In the genomic region with DNA sequence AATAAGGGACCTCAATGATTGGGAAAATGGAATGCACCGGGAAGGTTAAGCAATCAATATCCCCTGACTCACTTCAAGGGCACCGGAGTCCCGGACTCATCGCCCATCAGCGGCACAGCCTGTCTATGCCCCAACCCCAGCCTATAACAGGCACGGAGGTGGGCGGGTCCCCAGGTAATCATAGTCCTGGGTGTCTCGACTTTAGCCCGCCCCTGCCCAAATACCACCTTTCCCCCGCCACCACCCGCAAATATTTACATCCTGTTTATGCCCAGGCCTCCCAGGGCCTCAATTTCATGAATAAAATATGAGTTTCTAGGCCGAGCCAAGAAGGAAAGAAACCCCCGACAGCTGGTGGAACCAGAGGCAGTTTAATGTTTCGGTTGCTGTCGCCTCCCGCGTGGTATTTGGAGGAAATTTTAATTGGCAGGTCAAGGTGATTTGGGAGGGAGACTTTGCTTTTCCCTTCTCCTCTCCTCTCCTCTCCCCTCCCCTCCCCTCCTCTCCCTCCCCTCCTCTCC, we compare ENCODE assay signal across 1 cellular context.
TF ChIP-seq lines count a peak whose summit lies in the region.

No MANE protein-coding gene starts in this region.

TF ChIP-seq in GM12878, 131 proteins besides CTCF, POLR2A, EP300 and RAD21 (continues in another document):
- TF ChIP-seq, protein P1, sequence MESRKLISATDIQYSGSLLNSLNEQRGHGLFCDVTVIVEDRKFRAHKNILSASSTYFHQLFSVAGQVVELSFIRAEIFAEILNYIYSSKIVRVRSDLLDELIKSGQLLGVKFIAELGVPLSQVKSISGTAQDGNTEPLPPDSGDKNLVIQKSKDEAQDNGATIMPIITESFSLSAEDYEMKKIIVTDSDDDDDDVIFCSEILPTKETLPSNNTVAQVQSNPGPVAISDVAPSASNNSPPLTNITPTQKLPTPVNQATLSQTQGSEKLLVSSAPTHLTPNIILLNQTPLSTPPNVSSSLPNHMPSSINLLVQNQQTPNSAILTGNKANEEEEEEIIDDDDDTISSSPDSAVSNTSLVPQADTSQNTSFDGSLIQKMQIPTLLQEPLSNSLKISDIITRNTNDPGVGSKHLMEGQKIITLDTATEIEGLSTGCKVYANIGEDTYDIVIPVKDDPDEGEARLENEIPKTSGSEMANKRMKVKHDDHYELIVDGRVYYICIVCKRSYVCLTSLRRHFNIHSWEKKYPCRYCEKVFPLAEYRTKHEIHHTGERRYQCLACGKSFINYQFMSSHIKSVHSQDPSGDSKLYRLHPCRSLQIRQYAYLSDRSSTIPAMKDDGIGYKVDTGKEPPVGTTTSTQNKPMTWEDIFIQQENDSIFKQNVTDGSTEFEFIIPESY (IDR thresholded peaks at IDR 0.05), result no peak
- no peak for TF ChIP-seq ZBTB11 (CRISPR knock-in tag; IDR thresholded peaks at IDR 0.05)
- TF ChIP-seq ZBTB40 (IDR thresholded peaks at IDR 0.05; ENCODE audit: borderline replicate concordance), result no peak
- no peak for TF ChIP-seq CEBPB (IDR thresholded peaks at IDR 0.05; ENCODE audit: borderline replicate concordance in 1 of 2, low read depth in 2 of 2, low read length in 2 of 2)
- no peak for TF ChIP-seq TBL1XR1 (IDR thresholded peaks at IDR 0.05; ENCODE audit: low read depth, low read length)
- TF ChIP-seq IRF3 (IDR thresholded peaks at IDR 0.05), result no peak
- TF ChIP-seq TCF7 (IDR thresholded peaks at IDR 0.05; ENCODE audit: borderline replicate concordance), result no peak
- no peak for TF ChIP-seq POLR2AphosphoS5 (IDR thresholded peaks at IDR 0.05; ENCODE audit: low read length)
- TF ChIP-seq, protein P2, sequence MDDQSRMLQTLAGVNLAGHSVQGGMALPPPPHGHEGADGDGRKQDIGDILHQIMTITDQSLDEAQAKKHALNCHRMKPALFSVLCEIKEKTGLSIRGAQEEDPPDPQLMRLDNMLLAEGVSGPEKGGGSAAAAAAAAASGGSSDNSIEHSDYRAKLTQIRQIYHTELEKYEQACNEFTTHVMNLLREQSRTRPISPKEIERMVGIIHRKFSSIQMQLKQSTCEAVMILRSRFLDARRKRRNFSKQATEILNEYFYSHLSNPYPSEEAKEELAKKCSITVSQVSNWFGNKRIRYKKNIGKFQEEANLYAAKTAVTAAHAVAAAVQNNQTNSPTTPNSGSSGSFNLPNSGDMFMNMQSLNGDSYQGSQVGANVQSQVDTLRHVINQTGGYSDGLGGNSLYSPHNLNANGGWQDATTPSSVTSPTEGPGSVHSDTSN (IDR thresholded peaks at IDR 0.05; ENCODE audit: insufficient replicate concordance, low read depth, low read length), result peak; percentile 64
- no peak for TF ChIP-seq STAT3 (IDR thresholded peaks at IDR 0.05; ENCODE audit: low read depth, low read length)
- TF ChIP-seq POU2F2 (IDR thresholded peaks at IDR 0.05; ENCODE audit: borderline replicate concordance, low read depth, low read length), result peak; percentile 63; the same call in 1 of the 3 replicates
- no peak for TF ChIP-seq RELA (IDR thresholded peaks at IDR 0.05; ENCODE audit: borderline replicate concordance, partially characterized antibody)
- TF ChIP-seq SMC3 (IDR thresholded peaks at IDR 0.05; ENCODE audit: borderline replicate concordance, low read length), result peak; percentile 37; the same call in 1 of the 2 replicates
- no peak for TF ChIP-seq TAF1 (IDR thresholded peaks at IDR 0.05; ENCODE audit: borderline replicate concordance, low read depth, low read length)
- peak; percentile 82 for TF ChIP-seq SKIL (IDR thresholded peaks at IDR 0.05; ENCODE audit: low read depth, poor library complexity, severe bottlenecking)
- TF ChIP-seq JUNB (IDR thresholded peaks at IDR 0.05), result no peak
- TF ChIP-seq SUZ12 (IDR thresholded peaks at IDR 0.05; ENCODE audit: unreplicated experiment), result no peak
- TF ChIP-seq SP1 (IDR thresholded peaks at IDR 0.05; ENCODE audit: low read depth, low read length), result peak; percentile 53
- TF ChIP-seq MTA2 (IDR thresholded peaks at IDR 0.05; ENCODE audit: low read depth), result no peak; the same call in 1 of the 2 replicates
- TF ChIP-seq LARP7 (IDR thresholded peaks at IDR 0.05), result no peak
- TF ChIP-seq SIN3A (IDR thresholded peaks at IDR 0.05; ENCODE audit: low read depth, low read length), result no peak
- peak; percentile 63 to 66 for TF ChIP-seq IKZF2 (IDR thresholded peaks at IDR 0.05)
- TF ChIP-seq, protein P3, sequence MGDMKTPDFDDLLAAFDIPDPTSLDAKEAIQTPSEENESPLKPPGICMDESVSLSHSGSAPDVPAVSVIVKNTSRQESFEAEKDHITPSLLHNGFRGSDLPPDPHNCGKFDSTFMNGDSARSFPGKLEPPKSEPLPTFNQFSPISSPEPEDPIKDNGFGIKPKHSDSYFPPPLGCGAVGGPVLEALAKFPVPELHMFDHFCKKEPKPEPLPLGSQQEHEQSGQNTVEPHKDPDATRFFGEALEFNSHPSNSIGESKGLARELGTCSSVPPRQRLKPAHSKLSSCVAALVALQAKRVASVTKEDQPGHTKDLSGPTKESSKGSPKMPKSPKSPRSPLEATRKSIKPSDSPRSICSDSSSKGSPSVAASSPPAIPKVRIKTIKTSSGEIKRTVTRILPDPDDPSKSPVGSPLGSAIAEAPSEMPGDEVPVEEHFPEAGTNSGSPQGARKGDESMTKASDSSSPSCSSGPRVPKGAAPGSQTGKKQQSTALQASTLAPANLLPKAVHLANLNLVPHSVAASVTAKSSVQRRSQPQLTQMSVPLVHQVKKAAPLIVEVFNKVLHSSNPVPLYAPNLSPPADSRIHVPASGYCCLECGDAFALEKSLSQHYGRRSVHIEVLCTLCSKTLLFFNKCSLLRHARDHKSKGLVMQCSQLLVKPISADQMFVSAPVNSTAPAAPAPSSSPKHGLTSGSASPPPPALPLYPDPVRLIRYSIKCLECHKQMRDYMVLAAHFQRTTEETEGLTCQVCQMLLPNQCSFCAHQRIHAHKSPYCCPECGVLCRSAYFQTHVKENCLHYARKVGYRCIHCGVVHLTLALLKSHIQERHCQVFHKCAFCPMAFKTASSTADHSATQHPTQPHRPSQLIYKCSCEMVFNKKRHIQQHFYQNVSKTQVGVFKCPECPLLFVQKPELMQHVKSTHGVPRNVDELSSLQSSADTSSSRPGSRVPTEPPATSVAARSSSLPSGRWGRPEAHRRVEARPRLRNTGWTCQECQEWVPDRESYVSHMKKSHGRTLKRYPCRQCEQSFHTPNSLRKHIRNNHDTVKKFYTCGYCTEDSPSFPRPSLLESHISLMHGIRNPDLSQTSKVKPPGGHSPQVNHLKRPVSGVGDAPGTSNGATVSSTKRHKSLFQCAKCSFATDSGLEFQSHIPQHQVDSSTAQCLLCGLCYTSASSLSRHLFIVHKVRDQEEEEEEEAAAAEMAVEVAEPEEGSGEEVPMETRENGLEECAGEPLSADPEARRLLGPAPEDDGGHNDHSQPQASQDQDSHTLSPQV (IDR thresholded peaks at IDR 0.05), result no peak
- no peak for TF ChIP-seq MYB (IDR thresholded peaks at IDR 0.05; ENCODE audit: borderline replicate concordance, low read depth, low read length)
- TF ChIP-seq USF1 (IDR thresholded peaks at IDR 0.05; ENCODE audit: borderline replicate concordance, extremely low read length, insufficient read depth, low read depth, low read length), result no peak
- peak; percentile 81 for TF ChIP-seq RUNX3 (IDR thresholded peaks at IDR 0.05; ENCODE audit: low read length)
- no peak for TF ChIP-seq PAX8 (IDR thresholded peaks at IDR 0.05)
- no peak for TF ChIP-seq CHD4 (IDR thresholded peaks at IDR 0.05)
- TF ChIP-seq ATF7 (IDR thresholded peaks at IDR 0.05; ENCODE audit: low read depth), result no peak
- TF ChIP-seq MXI1 (IDR thresholded peaks at IDR 0.05; ENCODE audit: low read depth, low read length), result peak; percentile 47; the same call in 1 of the 2 replicates
- no peak for TF ChIP-seq KAT2A (conservative IDR thresholded peaks at IDR 0.05; ENCODE audit: control insufficient read depth, low read depth, low read length)
- TF ChIP-seq E4F1 (IDR thresholded peaks at IDR 0.05; ENCODE audit: borderline replicate concordance, partially characterized antibody), result no peak
- 0 out of 2 replicates have a peak, but pooled peaks have one; percentile 22 for TF ChIP-seq NR2F1 (conservative IDR thresholded peaks at IDR 0.05)
